In genomic region chr16:10280262-10281170, GRCh38 we compare ENCODE assay signal across 22 cellular contexts.
"Had no signal": no experiment of that assay in that cellular context is flagged by ENCODE, and none has a peak within 500 bp of the region (broad histone marks: within the 10 kb centered on the region; RNA-seq: fewer than 3 reads in every experiment).

No MANE protein-coding gene starts in this region.

- H3K27me3 ChIP-seq: esophagus squamous epithelium, hepatocyte, left lung, ovary, spleen, testis, upper lobe of left lung had no signal

- H2AFZ ChIP-seq: hepatocyte had no signal

- H3K79me2 ChIP-seq: hepatocyte had no signal

- H3K27ac Mint-ChIP-seq: activated CD4-positive, alpha-beta T cell treated with anti-CD3 and anti-CD28 coated beads for 36 hours; activated naive CD8-positive, alpha-beta T cell treated with anti-CD3 and anti-CD28 coated beads for 36 hours; activated T-helper 17 cell treated with anti-CD3 and anti-CD28 coated beads, Interleukin-2, amount 50 U/mL, for 72 hours; naive thymus-derived CD4-positive, alpha-beta T cell; stimulated activated memory B cell treated with anti-CD40 and anti-IgM and Interleukin-4, amounts not matched to agents 10 μg/mL and 1 μg/mL and 100 μg/mL, for 72 hours; WTC11 had no signal

- ATAC-seq: activated CD4-positive, alpha-beta T cell treated with anti-CD3 and anti-CD28 coated beads for 36 hours; activated T-helper 17 cell treated with anti-CD3 and anti-CD28 coated beads, Interleukin-2, amount 50 U/mL, for 72 hours; left lung; mucosa of descending colon; naive thymus-derived CD4-positive, alpha-beta T cell; stimulated activated memory B cell treated with anti-CD40 and anti-IgM and Interleukin-4, amounts not matched to agents 10 μg/mL and 1 μg/mL and 100 μg/mL, for 72 hours; WTC11 had no signal

- H3K9me3 ChIP-seq: ovary, testis had no signal

- DNase-seq: activated CD4-positive, alpha-beta T cell treated with anti-CD3 and anti-CD28 coated beads for 36 hours; activated CD4-positive, alpha-beta T cell treated with anti-CD3 and anti-CD28 coated beads, Interleukin-2, amount 50 U/mL, for 48 hours; activated naive CD4-positive, alpha-beta T cell; activated naive CD8-positive, alpha-beta T cell treated with anti-CD3 and anti-CD28 coated beads for 36 hours; amniotic stem cell; dermis blood vessel endothelial cell; effector memory CD4-positive, alpha-beta T cell; esophagus squamous epithelium; left lung; mucosa of descending colon; naive thymus-derived CD4-positive, alpha-beta T cell; ovary; spleen; stimulated activated CD4-positive, alpha-beta T cell treated with anti-CD3 and anti-CD28 coated beads, Interleukin-4, amount 100 ng/mL, for 4 hours; testis; upper lobe of left lung had no signal

- H3K4me3 ChIP-seq: esophagus squamous epithelium, hepatocyte, left lung, mucosa of descending colon, ovary, spleen, testis, upper lobe of left lung had no signal

- H3K27ac ChIP-seq: esophagus squamous epithelium, hepatocyte, left lung, ovary, spleen, testis, upper lobe of left lung had no signal

- H3K4me1 ChIP-seq: left lung, testis, upper lobe of left lung had no signal

- H3K4me3 Mint-ChIP-seq: activated CD4-positive, alpha-beta T cell treated with anti-CD3 and anti-CD28 coated beads for 36 hours; activated naive CD8-positive, alpha-beta T cell treated with anti-CD3 and anti-CD28 coated beads for 36 hours; activated T-helper 17 cell treated with anti-CD3 and anti-CD28 coated beads, Interleukin-2, amount 50 U/mL, for 72 hours; naive thymus-derived CD4-positive, alpha-beta T cell; stimulated activated memory B cell treated with anti-CD40 and anti-IgM and Interleukin-4, amounts not matched to agents 10 μg/mL and 1 μg/mL and 100 μg/mL, for 72 hours; WTC11 had no signal

- FAIRE-seq: endothelial cell of umbilical vein, islet of Langerhans had no signal

- H3K4me2 ChIP-seq: hepatocyte had no signal

- H3K36me3 ChIP-seq: esophagus squamous epithelium, left lung, ovary, spleen, upper lobe of left lung had no signal

- H3K27me3 Mint-ChIP-seq: activated CD4-positive, alpha-beta T cell treated with anti-CD3 and anti-CD28 coated beads for 36 hours; activated naive CD8-positive, alpha-beta T cell treated with anti-CD3 and anti-CD28 coated beads for 36 hours; activated T-helper 17 cell treated with anti-CD3 and anti-CD28 coated beads, Interleukin-2, amount 50 U/mL, for 72 hours; naive thymus-derived CD4-positive, alpha-beta T cell; stimulated activated memory B cell treated with anti-CD40 and anti-IgM and Interleukin-4, amounts not matched to agents 10 μg/mL and 1 μg/mL and 100 μg/mL, for 72 hours had no signal
